17 cellular contexts compared by ENCODE assay signal in genomic region chr12:106815741-106816140, GRCh38. TPM values are rescaled to one million over a fixed set of nuclear protein-coding genes. Genes with fewer than 3 reads are reported as not detected.
DNase-seq lines count a peak whose midpoint lies in the region; ATAC-seq and TF ChIP-seq lines count a peak whose summit lies in the region.
"Had no signal": no experiment of that assay in that cellular context is flagged by ENCODE, and none has a peak within 500 bp of the region (broad histone marks: within the 10 kb centered on the region; RNA-seq: fewer than 3 reads in every experiment).

No MANE protein-coding gene starts in this region.

- H3K27ac ChIP-seq in GM23338 (ENCODE audit: low read depth): peak overlapping the region; percentile 70; the same call in 1 of the 2 replicates
- peak overlapping the region; percentile 50; the same call in 1 of the 2 replicates for H3K27ac ChIP-seq in HUES64 (ENCODE audit: low read depth, low read length)
- H3K27ac ChIP-seq in testis: no peak overlapping the region
- H3K27ac ChIP-seq: BLaER1 treated with 17β-estradiol and CSF1 and Interleukin-3, amounts not matched to agents 10 nM and 100 nM; HL-60 had no signal

- H3K4me1 ChIP-seq in GM23338 (ENCODE audit: insufficient read depth): peaks cover 36% of the 10 kb centered on the region
- peaks cover 13% of the 10 kb centered on the region; the same call in 1 of the 2 replicates for H3K4me1 ChIP-seq in HUES64 (ENCODE audit: insufficient read depth, low read length)
- no peaks in the 10 kb centered on the region for H3K4me1 ChIP-seq in testis
- H3K4me1 ChIP-seq: BLaER1 treated with 17β-estradiol and CSF1 and Interleukin-3, amounts not matched to agents 10 nM and 100 nM had no signal

- H3K4me3 ChIP-seq in GM23338: no peak overlapping the region
- H3K4me3 ChIP-seq in HUES64 (ENCODE audit: low read length): no peak overlapping the region
- H3K4me3 ChIP-seq in testis: no peak overlapping the region
- H3K4me3 ChIP-seq: BLaER1 treated with 17β-estradiol and CSF1 and Interleukin-3, amounts not matched to agents 10 nM and 100 nM had no signal

- no CpG with 5 or more reads among the region's 1 CpG for WGBS in HUES64
- WGBS in testis, 2 donors: 98 to 100% methylated on average over 1 of the region's 1 CpG

- H3K9ac ChIP-seq in HUES64 (ENCODE audit: low read depth, low read length): no peak overlapping the region
- H3K9ac ChIP-seq: BLaER1 treated with 17β-estradiol and CSF1 and Interleukin-3, amounts not matched to agents 10 nM and 100 nM had no signal

- no peaks in the 10 kb centered on the region for H3K36me3 ChIP-seq in GM23338 (ENCODE audit: insufficient read depth)
- peaks cover 21% of the 10 kb centered on the region for H3K36me3 ChIP-seq in HUES64 (ENCODE audit: insufficient read depth, low read length)
- peaks cover 2% of the 10 kb centered on the region for H3K36me3 ChIP-seq in testis (ENCODE audit: low read depth, missing control alignments)

- ATAC-seq in GM23338: peak; percentile 25; the same call in 2 of the 3 replicates
- peak; percentile 42 for ATAC-seq in stimulated activated effector memory CD8-positive, alpha-beta T cell treated with anti-CD3 and anti-CD28 coated beads, Interleukin-12 subunit alpha, Interleukin-12 subunit beta, amount 100 ng/mL, for 72 hours
- ATAC-seq: CD8-positive, alpha-beta T cell; HCT116; HepG2 had no signal

- H3K4me3 Mint-ChIP-seq in GM23338: peak overlapping the region; percentile 20; the same call in 1 of the 3 replicates
- H3K4me3 Mint-ChIP-seq in stimulated activated effector memory CD8-positive, alpha-beta T cell treated with anti-CD3 and anti-CD28 coated beads, Interleukin-12 subunit alpha, Interleukin-12 subunit beta, amount 100 ng/mL, for 72 hours: no peak overlapping the region
- H3K4me3 Mint-ChIP-seq: B cell; CD8-positive, alpha-beta T cell; HFFc6 had no signal

- H3F3A ChIP-seq in GM23338 (replicated peaks; ENCODE audit: low read depth): no peaks in the 10 kb centered on the region

- TF ChIP-seq CTCF in GM23338 (conservative IDR thresholded peaks at IDR 0.05; ENCODE audit: low read depth in 2 of 2): no peak
- no peak for TF ChIP-seq CTCF in testis (IDR thresholded peaks at IDR 0.05)

- no peaks in the 10 kb centered on the region for H3K9me3 Mint-ChIP-seq in GM23338
- no peaks in the 10 kb centered on the region for H3K9me3 Mint-ChIP-seq in stimulated activated effector memory CD8-positive, alpha-beta T cell treated with anti-CD3 and anti-CD28 coated beads, Interleukin-12 subunit alpha, Interleukin-12 subunit beta, amount 100 ng/mL, for 72 hours
- H3K9me3 Mint-ChIP-seq: CD8-positive, alpha-beta T cell; HFFc6 had no signal

- no peak overlapping the region for H3K27ac Mint-ChIP-seq in GM23338
- H3K27ac Mint-ChIP-seq in stimulated activated effector memory CD8-positive, alpha-beta T cell treated with anti-CD3 and anti-CD28 coated beads, Interleukin-12 subunit alpha, Interleukin-12 subunit beta, amount 100 ng/mL, for 72 hours: no peak overlapping the region
- H3K27ac Mint-ChIP-seq: B cell; CD8-positive, alpha-beta T cell; HFFc6 had no signal

- no peaks in the 10 kb centered on the region for H3K9me3 ChIP-seq in HUES64 (ENCODE audit: insufficient read depth, low read depth, low read length)
- no peaks in the 10 kb centered on the region for H3K9me3 ChIP-seq in testis
- H3K9me3 ChIP-seq: BLaER1 treated with 17β-estradiol and CSF1 and Interleukin-3, amounts not matched to agents 10 nM and 100 nM had no signal

- H3K9me2 ChIP-seq in GM23338 (ENCODE audit: insufficient read depth): no peaks in the 10 kb centered on the region

- no peaks in the 10 kb centered on the region; the same call in 1 of the 2 replicates for H4K20me1 ChIP-seq in GM23338 (replicated peaks; ENCODE audit: insufficient read depth)

- intact Hi-C loops in testis (cut with DNase I; ENCODE audit: low total_unique reads): no loop called here

- no peaks in the 10 kb centered on the region for H3K27me3 Mint-ChIP-seq in GM23338 (ENCODE audit: insufficient read depth, low read depth, poor library complexity)
- H3K27me3 Mint-ChIP-seq: B cell had no signal

- peak overlapping the region; percentile 5 for H3K4me2 ChIP-seq in GM23338
- H3K4me2 ChIP-seq: BLaER1 treated with 17β-estradiol and CSF1 and Interleukin-3, amounts not matched to agents 10 nM and 100 nM had no signal

- H3K79me2 ChIP-seq in GM23338 (replicated peaks; ENCODE audit: insufficient read depth): peaks cover 11% of the 10 kb centered on the region; the same call in 1 of the 2 replicates

- DNase-seq in GM23338 (ENCODE audit: low spot score): no peak
- DNase-seq in fibroblast of peridontal ligament (ENCODE audit: extremely low read depth): peak; percentile 23
- no peak for DNase-seq in stimulated activated effector memory CD8-positive, alpha-beta T cell treated with anti-CD3 and anti-CD28 coated beads, Interleukin-12 subunit alpha, Interleukin-12 subunit beta, amount 100 ng/mL, for 72 hours (ENCODE audit: low spot score in 2 of 2)
- no peak for DNase-seq in testis
- no peak for DNase-seq in hypothalamus (lab: John Stamatoyannopoulos, UW)
- DNase-seq in pons (ENCODE audit: low spot score): no peak
- DNase-seq: Calu3; CD8-positive, alpha-beta T cell; DMS79 treated with DMSO at 0.1 percent for 48 hours; GF-D8; HFFc6 had no signal

- peaks cover 27% of the 10 kb centered on the region for H3K4me1 Mint-ChIP-seq in GM23338
- H3K4me1 Mint-ChIP-seq in stimulated activated effector memory CD8-positive, alpha-beta T cell treated with anti-CD3 and anti-CD28 coated beads, Interleukin-12 subunit alpha, Interleukin-12 subunit beta, amount 100 ng/mL, for 72 hours: peaks cover 4% of the 10 kb centered on the region
- H3K4me1 Mint-ChIP-seq: B cell had no signal

- H2AFZ ChIP-seq in GM23338: no peak overlapping the region

- peaks cover 21% of the 10 kb centered on the region for H3K36me3 Mint-ChIP-seq in GM23338 (ENCODE audit: low read depth)
- H3K36me3 Mint-ChIP-seq in stimulated activated effector memory CD8-positive, alpha-beta T cell treated with anti-CD3 and anti-CD28 coated beads, Interleukin-12 subunit alpha, Interleukin-12 subunit beta, amount 100 ng/mL, for 72 hours: peaks cover 15% of the 10 kb centered on the region

- TF ChIP-seq POLR2A in testis (IDR thresholded peaks at IDR 0.05): no peak

- H3K27me3 ChIP-seq in GM23338 (ENCODE audit: insufficient read depth) (no peaks in the 10 kb centered on the region), HUES64 (ENCODE audit: insufficient read depth, low read length) (no peaks in the 10 kb centered on the region), testis (no peaks in the 10 kb centered on the region)
- H3K27me3 ChIP-seq: BLaER1 treated with 17β-estradiol and CSF1 and Interleukin-3, amounts not matched to agents 10 nM and 100 nM had no signal

TF ChIP-seq in GM23338, 12 proteins besides CTCF, POLR2A, EP300 and RAD21 (continues in another document):
- TF ChIP-seq POLR2AphosphoS5 (IDR thresholded peaks at IDR 0.05; ENCODE audit: low read depth) (no peak), ZNF331 (CRISPR knock-in tag; IDR thresholded peaks at IDR 0.05; ENCODE audit: low read depth) (no peak), NANOG (IDR thresholded peaks at IDR 0.05; ENCODE audit: borderline replicate concordance) (no peak), EZH2phosphoT487 (IDR thresholded peaks at IDR 0.05; ENCODE audit: unreplicated experiment) (no peak), ETS1 (IDR thresholded peaks at IDR 0.05) (no peak), CREB1 (CRISPR knock-in tag; IDR thresholded peaks at IDR 0.05; ENCODE audit: low read depth) (no peak)

RNA-seq across cellular contexts. Expression of gene RIC8B, which starts 41.3 kb away (rescaled TPM):
- 24.0 and 25.5 TPM in 2 replicates for total RNA-seq in GM23338 (2014; rRNA removed; shearing (Covaris generic))
- polyA plus RNA-seq in GM23338 (2016; fragmentation: Nextera tagmentation; extraction: Ambion mirVana): 10.4 and 12.3 TPM in 2 replicates
- polyA plus RNA-seq in HUES64 (2013, experiment 1 of 2): 16.8 TPM
- polyA plus RNA-seq in HUES64 (2013, experiment 2 of 2): 16.0 TPM
- 10 to 100 TPM; 18.3 to 27.7 TPM for total RNA-seq in testis
- 14.3 TPM for polyA plus RNA-seq in testis (ENCODE audit: insufficient read depth, low read depth, low replicate concordance)

Comparison
In these comparisons a context has a peak if more than half of its experiments do, and no peak if none do; other contexts are left out.
1. H3K27ac ChIP-seq: peak in GM23338 (single experiment) and HUES64 (single experiment); none in testis (0 of 2).